In genomic region chr9:91033802-91034201, GRCh38 we compare ENCODE assay signal across 8 cellular contexts.
A peak's percentile ranks its signal among the peaks of the same experiment; 100 is the strongest.
DNase-seq lines count a peak whose midpoint lies in the region; ATAC-seq lines count a peak whose summit lies in the region.

No MANE protein-coding gene starts in this region.

- ATAC-seq in GM19463 (IDR thresholded peaks at IDR 0.05; ENCODE audit: unreplicated experiment) (no peak), GM21737 (IDR thresholded peaks at IDR 0.05; ENCODE audit: unreplicated experiment) (no peak)

- DNase-seq in activated gamma-delta T cell treated with Interleukin-2 at 50 U/mL for 16 hours (peak; percentile 39), activated gamma-delta T cell (lab: John Stamatoyannopoulos, UW) (no peak), kidney glomerular epithelial cell (lab: John Stamatoyannopoulos, UW) (no peak)
- peak; percentile 88 for DNase-seq in activated CD4-positive, alpha-beta T cell treated with anti-CD3 and anti-CD28 coated beads for 48 hours
- peak; percentile 21 for DNase-seq in effector CD8-positive, alpha-beta T cell (lab: John Stamatoyannopoulos, UW)
- peak; percentile 16 to 62 for DNase-seq in stimulated activated CD4-positive, alpha-beta T cell treated with anti-CD3 and anti-CD28 coated beads, Interleukin-1b, Interleukin-23, amount 100 ng/mL, for 1 hour (ENCODE audit: low read depth in 2 of 2)

Comparison
In these comparisons a context has a peak if more than half of its experiments do, and no peak if none do; other contexts are left out.
1. DNase-seq: peak in activated gamma-delta T cell treated with Interleukin-2 at 50 U/mL for 16 hours (single experiment), activated CD4-positive, alpha-beta T cell treated with anti-CD3 and anti-CD28 coated beads for 48 hours (single experiment), effector CD8-positive, alpha-beta T cell (single experiment) and stimulated activated CD4-positive, alpha-beta T cell treated with anti-CD3 and anti-CD28 coated beads, Interleukin-1b, Interleukin-23, amount 100 ng/mL, for 1 hour (2 of 2); none in activated gamma-delta T cell (single experiment) and kidney glomerular epithelial cell (single experiment).